ENCODE assay signal across 1 cellular context in the genomic region with DNA sequence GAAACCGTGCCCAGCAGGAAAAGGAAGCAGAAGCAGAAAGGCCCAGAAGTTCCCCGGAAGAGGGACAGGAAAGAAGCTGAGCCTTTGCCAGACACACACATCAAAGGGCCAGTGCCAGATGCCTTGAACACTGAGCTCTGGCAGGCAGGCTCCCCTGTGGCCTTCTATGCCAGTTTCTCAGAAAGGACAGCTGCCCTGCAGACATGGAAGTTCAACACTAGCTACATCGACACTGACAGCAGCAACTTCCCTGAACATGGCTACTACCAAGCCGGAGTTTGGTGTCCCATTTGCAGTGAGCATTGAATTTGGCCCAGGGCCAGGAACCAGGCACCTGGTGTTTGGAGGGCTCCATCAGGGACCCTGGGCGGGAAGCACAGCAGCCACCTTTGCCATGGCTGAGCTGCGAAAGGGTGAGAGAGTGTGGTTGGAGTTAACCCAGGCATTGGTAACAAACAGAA.
TF ChIP-seq lines count a peak whose summit lies in the region.

No MANE protein-coding gene starts in this region.

TF ChIP-seq in K562, 482 proteins besides CTCF, POLR2A, EP300 and RAD21:
- TF ChIP-seq TEAD1 (CRISPR knock-in tag; IDR thresholded peaks at IDR 0.05), result no peak
- peak; percentile 91 for TF ChIP-seq NFIC (IDR thresholded peaks at IDR 0.05)
- no peak for TF ChIP-seq DNMT1 (IDR thresholded peaks at IDR 0.05)
- TF ChIP-seq FIP1L1 (IDR thresholded peaks at IDR 0.05; ENCODE audit: low read depth, low read length, poor library complexity, severe bottlenecking), result no peak
- TF ChIP-seq POU5F1 (IDR thresholded peaks at IDR 0.05; ENCODE audit: borderline replicate concordance, low read depth, low read length, partially characterized antibody), result no peak
- peak; percentile 37; the same call in 1 of the 2 replicates for TF ChIP-seq NFIX (CRISPR knock-in tag; IDR thresholded peaks at IDR 0.05; ENCODE audit: low read depth)
